20 cellular contexts compared by ENCODE assay signal in the genomic region with DNA sequence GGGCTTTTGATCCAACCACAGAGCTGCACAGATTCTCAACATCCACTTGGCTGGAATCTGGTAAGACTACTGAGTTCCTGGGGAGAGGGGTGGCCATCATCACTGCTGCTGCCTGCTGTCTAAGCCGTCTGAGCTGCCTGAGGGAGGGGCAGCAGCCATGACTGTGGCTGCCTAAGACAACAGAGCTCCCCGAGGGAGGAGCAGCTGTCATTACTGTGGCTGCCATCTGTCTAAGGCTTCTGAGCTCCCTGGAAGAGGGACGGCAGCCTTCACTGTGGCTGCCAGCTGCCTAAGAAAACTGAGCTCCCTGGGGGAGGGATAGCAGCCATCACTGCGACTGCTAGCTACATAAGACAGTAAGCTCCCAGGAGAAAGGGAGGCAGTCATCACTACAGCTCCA.
DNase-seq lines count a peak whose midpoint lies in the region; ATAC-seq, FAIRE-seq and TF ChIP-seq lines count a peak whose summit lies in the region.
"Had no signal": no experiment of that assay in that cellular context is flagged by ENCODE, and none has a peak within 500 bp of the region (broad histone marks: within the 10 kb centered on the region; RNA-seq: fewer than 3 reads in every experiment).

No MANE protein-coding gene starts in this region.

- TF ChIP-seq EP300 in HepG2 (IDR thresholded peaks at IDR 0.05; ENCODE audit: low read depth in 2 of 2, low read length in 2 of 2) (no peak), HepG2 (CRISPR knock-in tag; IDR thresholded peaks at IDR 0.05; ENCODE audit: borderline replicate concordance) (no peak), upper lobe of left lung (IDR thresholded peaks at IDR 0.05) (no peak)

- H3K36me3 ChIP-seq in HepG2 (replicated peaks in 1 of 2; ENCODE audit: control insufficient read depth in 1 of 2, insufficient read depth in 2 of 2, low read length in 2 of 2) (no peaks in the 10 kb centered on the region), right lobe of liver (no peaks in the 10 kb centered on the region), WERI-Rb-1 (no peaks in the 10 kb centered on the region), upper lobe of right lung (no peaks in the 10 kb centered on the region), upper lobe of left lung (no peaks in the 10 kb centered on the region), kidney (ENCODE audit: control insufficient read depth in 1 of 2, insufficient read depth in 2 of 2, low read length in 2 of 2) (no peaks in the 10 kb centered on the region)
- H3K36me3 ChIP-seq: BE2C had no signal

- DNase-seq in HepG2 (ENCODE audit: low spot score), result no peak
- DNase-seq in right lobe of liver, result no peak
- DNase-seq in NCI-H446 (lab: John Stamatoyannopoulos, UW), result peak; percentile 26 to 80
- peak; percentile 91 for DNase-seq in WERI-Rb-1
- no peak for DNase-seq in upper lobe of right lung
- DNase-seq in upper lobe of left lung, result no peak
- no peak for DNase-seq in kidney
- no peak for DNase-seq in ureter (ENCODE audit: low spot score)
- DNase-seq: BE2C; Calu3; CD4-positive, alpha-beta T cell; GF-D8; GOT3; IMR-90; Karpas-422; MM.1S; NCI-H1092 treated with DMSO at 0.1 percent for 48 hours had no signal

- peak; percentile 32; the same call in 2 of the 3 replicates for ATAC-seq in HepG2
- no peak for ATAC-seq in right lobe of liver
- ATAC-seq in upper lobe of right lung, result peak; percentile 20
- ATAC-seq in upper lobe of left lung (ENCODE audit: low FRiP score in 2 of 2), result no peak

- 0 out of 2 replicates have a peak, but pooled peaks cover 9% of the 10 kb centered on the region for H3K9me3 ChIP-seq in HepG2 (ENCODE audit: low read length)
- no peaks in the 10 kb centered on the region for H3K9me3 ChIP-seq in right lobe of liver
- H3K9me3 ChIP-seq in WERI-Rb-1 (ENCODE audit: severe bottlenecking), result no peaks in the 10 kb centered on the region
- H3K9me3 ChIP-seq in upper lobe of right lung, result no peaks in the 10 kb centered on the region
- H3K9me3 ChIP-seq in upper lobe of left lung, result no peaks in the 10 kb centered on the region
- peaks cover 0 to 3% of the 10 kb centered on the region in 2 donors for H3K9me3 ChIP-seq in kidney (ENCODE audit: control insufficient read depth in 1 of 2, low read length in 2 of 2)
- H3K9me3 ChIP-seq: BE2C had no signal

- TF ChIP-seq POLR2A in HepG2 (IDR thresholded peaks at IDR 0.05; ENCODE audit: insufficient read depth in 1 of 2, low read depth in 2 of 2, low read length in 2 of 2) (no peak), right lobe of liver (IDR thresholded peaks at IDR 0.05) (no peak), upper lobe of left lung (IDR thresholded peaks at IDR 0.05) (no peak)

- CTCF ChIA-PET in HepG2 (lab: Yijun Ruan, JAX; ENCODE audit: low intra/inter-chr PET ratio, low total read pairs), result no interaction called here

- H3K27ac ChIP-seq in HepG2 (ENCODE audit: extremely low read length, insufficient read depth, low read length), result no peak overlapping the region
- H3K27ac ChIP-seq in right lobe of liver, result no peak overlapping the region
- peak overlapping the region; percentile 73 for H3K27ac ChIP-seq in WERI-Rb-1
- no peak overlapping the region for H3K27ac ChIP-seq in upper lobe of right lung
- H3K27ac ChIP-seq in upper lobe of left lung, result no peak overlapping the region
- H3K27ac ChIP-seq in kidney (ENCODE audit: low read depth in 2 of 2, low read length in 2 of 2), result no peak overlapping the region
- H3K27ac ChIP-seq: 22Rv1 had no signal

- H3K4me1 ChIP-seq in HepG2 (ENCODE audit: insufficient read depth, low read length), result no peaks in the 10 kb centered on the region
- no peaks in the 10 kb centered on the region for H3K4me1 ChIP-seq in right lobe of liver
- no peaks in the 10 kb centered on the region for H3K4me1 ChIP-seq in upper lobe of right lung
- no peaks in the 10 kb centered on the region for H3K4me1 ChIP-seq in upper lobe of left lung
- H3K4me1 ChIP-seq in kidney (ENCODE audit: control insufficient read depth in 1 of 2, insufficient read depth in 1 of 2, low read depth in 1 of 2, low read length in 2 of 2), result no peaks in the 10 kb centered on the region
- H3K4me1 ChIP-seq: BE2C had no signal

- no peak overlapping the region for H2AFZ ChIP-seq in HepG2 (ENCODE audit: low read length)

- no peak overlapping the region for H3K4me2 ChIP-seq in HepG2 (ENCODE audit: low read depth, low read length)

- no peak overlapping the region for H3K4me3 ChIP-seq in HepG2 (replicated peaks in 1 of 3; ENCODE audit: insufficient read depth in 1 of 3, low read depth in 2 of 3, low read length in 3 of 3)
- H3K4me3 ChIP-seq in right lobe of liver, result no peak overlapping the region
- H3K4me3 ChIP-seq in WERI-Rb-1 (ENCODE audit: low read depth, low read length), result no peak overlapping the region
- no peak overlapping the region for H3K4me3 ChIP-seq in upper lobe of right lung
- H3K4me3 ChIP-seq in upper lobe of left lung, result no peak overlapping the region
- H3K4me3 ChIP-seq in kidney (ENCODE audit: low read length in 2 of 2), result no peak overlapping the region

- BruUV-seq in HepG2 (replicated peaks; lab: Mats Ljungman, UMichigan), result no TSS peak

- in situ Hi-C loops in HepG2 (cut with HindIII; ENCODE audit: extremely low pct_ligation_motif_present, low pct_unique_long_range_greater_than_20kb), result no loop called here

- 19% methylated on average over 3 of the region's 4 CpGs for WGBS in HepG2 (ENCODE audit: low lambda C conversion rate)
- no CpG with 5 or more reads among the region's 4 CpGs for WGBS in right lobe of liver (ENCODE audit: insufficient coverage, low coverage, low lambda C conversion rate, missing lambda C conversion rate)
- 30 to 66% methylated on average over 2 to 4 of the region's 4 CpGs for WGBS in upper lobe of left lung, 2 donors

- intact Hi-C loops in HepG2 (cut with micrococcal nuclease; ENCODE audit: unreplicated experiment), result no loop called here
- intact Hi-C loops in right lobe of liver (cut with DNase I), result no loop called here
- intact Hi-C loops in upper lobe of right lung (cut with DNase I), result no loop called here
- intact Hi-C loops in kidney (cut with DNase I), result no loop called here

- TF ChIP-seq CTCF in HepG2 (CRISPR knock-in tag; IDR thresholded peaks at IDR 0.05) (no peak), right lobe of liver (IDR thresholded peaks at IDR 0.05) (no peak), WERI-Rb-1 (IDR thresholded peaks at IDR 0.05; ENCODE audit: low read depth, low read length) (no peak), upper lobe of right lung (IDR thresholded peaks at IDR 0.05) (no peak), upper lobe of left lung (IDR thresholded peaks at IDR 0.05) (no peak), kidney (IDR thresholded peaks at IDR 0.05; ENCODE audit: borderline replicate concordance, extremely low read depth, insufficient read depth) (no peak)

- H3K9ac ChIP-seq in HepG2 (ENCODE audit: insufficient read depth, low read depth, low read length) (no peak overlapping the region), kidney (ENCODE audit: low read length in 2 of 2) (no peak overlapping the region)

- POLR2A ChIA-PET in HepG2 (lab: Yijun Ruan, JAX), result no interaction called here

- H3K27me3 ChIP-seq in HepG2 (ENCODE audit: control insufficient read depth in 1 of 2, insufficient read depth in 2 of 2, low read length in 2 of 2) (no peaks in the 10 kb centered on the region), right lobe of liver (no peaks in the 10 kb centered on the region), WERI-Rb-1 (ENCODE audit: insufficient read depth, low read depth, severe bottlenecking) (no peaks in the 10 kb centered on the region), upper lobe of right lung (no peaks in the 10 kb centered on the region), upper lobe of left lung (no peaks in the 10 kb centered on the region)
- H3K27me3 ChIP-seq: BE2C had no signal

- TF ChIP-seq RAD21 in HepG2 (CRISPR knock-in tag; IDR thresholded peaks at IDR 0.05), result no peak

- H4K20me1 ChIP-seq in HepG2 (ENCODE audit: insufficient read depth, low read length), result no peaks in the 10 kb centered on the region

- FAIRE-seq in HepG2 (lab: Jason Lieb, UNC), result no peak
- FAIRE-seq in kidney (lab: Jason Lieb, UNC), result no peak
- FAIRE-seq: GM12891, GM18507 had no signal

- no peaks in the 10 kb centered on the region for H3K79me2 ChIP-seq in HepG2 (ENCODE audit: insufficient read depth, low read length)

TF ChIP-seq in HepG2, 621 proteins besides CTCF, POLR2A, EP300 and RAD21 (continues in another document):
- TF ChIP-seq AKNA (CRISPR knock-in tag; IDR thresholded peaks at IDR 0.05; ENCODE audit: borderline replicate concordance), result no peak
- no peak for TF ChIP-seq ZNF468 (CRISPR knock-in tag; IDR thresholded peaks at IDR 0.05)
- TF ChIP-seq ZNF746 (CRISPR knock-in tag; IDR thresholded peaks at IDR 0.05), result no peak
- no peak for TF ChIP-seq ZNF737 (CRISPR knock-in tag; IDR thresholded peaks at IDR 0.05; ENCODE audit: borderline replicate concordance)

Comparison
In these comparisons a context has a peak if more than half of its experiments do, and no peak if none do; other contexts are left out.
1. ATAC-seq: peak in HepG2 (single experiment) and upper lobe of right lung (single experiment); none in right lobe of liver (0 of 4) and upper lobe of left lung (0 of 2).
2. DNase-seq: peak in NCI-H446 (2 of 2) and WERI-Rb-1 (single experiment); none in HepG2 (single experiment), right lobe of liver (0 of 3), upper lobe of right lung (single experiment), upper lobe of left lung (0 of 2), kidney (single experiment) and ureter (single experiment).